1 cellular context compared by ENCODE assay signal in genomic region chr6:26216015-26216885, GRCh38.
TF ChIP-seq lines count a peak whose summit lies in the region.

No MANE protein-coding gene starts in this region.

TF ChIP-seq in HepG2, 621 proteins besides CTCF, POLR2A, EP300 and RAD21 (continued from another document and continues in another):
- no peak for TF ChIP-seq MLXIP (CRISPR knock-in tag; IDR thresholded peaks at IDR 0.05; ENCODE audit: borderline replicate concordance)
- TF ChIP-seq MATR3 (CRISPR knock-in tag; IDR thresholded peaks at IDR 0.05): no peak
- TF ChIP-seq ZNF407 (CRISPR knock-in tag; IDR thresholded peaks at IDR 0.05; ENCODE audit: not compliant biosample characterization): no peak
- TF ChIP-seq ZNF687 (CRISPR knock-in tag; IDR thresholded peaks at IDR 0.05): no peak
- no peak; the same call in 1 of the 2 replicates for TF ChIP-seq IRF2 (CRISPR knock-in tag; IDR thresholded peaks at IDR 0.05)
- TF ChIP-seq CHCHD3 (CRISPR knock-in tag; IDR thresholded peaks at IDR 0.05): no peak
- no peak for TF ChIP-seq ZFP36 (IDR thresholded peaks at IDR 0.05; ENCODE audit: borderline replicate concordance, low read depth, low read length, partially characterized antibody)
- TF ChIP-seq ZIK1 (CRISPR knock-in tag; IDR thresholded peaks at IDR 0.05; ENCODE audit: borderline replicate concordance, low read depth): no peak
- TF ChIP-seq ZNF382 (CRISPR knock-in tag; IDR thresholded peaks at IDR 0.05; ENCODE audit: borderline replicate concordance): no peak; the same call in 1 of the 2 replicates
- TF ChIP-seq MEF2D (CRISPR knock-in tag; IDR thresholded peaks at IDR 0.05): no peak; the same call in none of the 2 replicates
- no peak; the same call in 1 of the 2 replicates for TF ChIP-seq TBX2 (CRISPR knock-in tag; IDR thresholded peaks at IDR 0.05; ENCODE audit: borderline replicate concordance)
- TF ChIP-seq AHDC1 (CRISPR knock-in tag; IDR thresholded peaks at IDR 0.05; ENCODE audit: borderline replicate concordance): peak; percentile 47; the same call in 1 of the 2 replicates
- TF ChIP-seq ZNF251 (CRISPR knock-in tag; IDR thresholded peaks at IDR 0.05): 0 out of 2 replicates have a peak, but pooled peaks have one; percentile 47
- 0 out of 2 replicates have a peak, but pooled peaks have one; percentile 34 for TF ChIP-seq ZNF12 (CRISPR knock-in tag; IDR thresholded peaks at IDR 0.05)
- TF ChIP-seq RBM22 (optimal IDR thresholded peaks at IDR 0.05; ENCODE audit: low read length): peak; percentile 98
- no peak; the same call in 1 of the 2 replicates for TF ChIP-seq PRDM4 (CRISPR knock-in tag; IDR thresholded peaks at IDR 0.05; ENCODE audit: borderline replicate concordance)
- no peak; the same call in 1 of the 2 replicates for TF ChIP-seq ZNF639 (CRISPR knock-in tag; conservative IDR thresholded peaks at IDR 0.05)
